Comparison of ENCODE assay signal across 8 cellular contexts in genomic region chr6:135880066-135880972, GRCh38. TPM values are rescaled to one million over a fixed set of nuclear protein-coding genes. Genes with fewer than 3 reads are reported as not detected.
DNase-seq lines count a peak whose midpoint lies in the region; ATAC-seq and TF ChIP-seq lines count a peak whose summit lies in the region.

No MANE protein-coding gene starts in this region.

- H3K36me3 Mint-ChIP-seq in memory B cell, result no peaks in the 10 kb centered on the region

- H3K36me3 ChIP-seq in tibial artery, result no peaks in the 10 kb centered on the region

- no peak overlapping the region for H3K4me3 ChIP-seq in astrocyte of the cerebellum (ENCODE audit: low read depth, low read length)
- H3K4me3 ChIP-seq in tibial artery, result peak overlapping the region; percentile 6 to 24

- DNase-seq in SK-MEL-5 (ENCODE audit: low read depth, low spot score), result peak; percentile 88
- DNase-seq in astrocyte of the cerebellum (ENCODE audit: low read depth), result peak; percentile 49
- DNase-seq in memory B cell (ENCODE audit: low spot score in 2 of 2), result peak in 1 of 2 donors; percentile 37
- DNase-seq in tibial artery, result no peak
- DNase-seq in SW 1271 (lab: John Stamatoyannopoulos, UW), result no peak
- no peak for DNase-seq in NCI-H1105 treated with DMSO at 0.1 percent for 48 hours (lab: John Stamatoyannopoulos, UW)

- ATAC-seq in GM18868 (IDR thresholded peaks at IDR 0.05; ENCODE audit: unreplicated experiment), result peak; percentile 93
- ATAC-seq in HG02973 (IDR thresholded peaks at IDR 0.05; ENCODE audit: unreplicated experiment), result peak; percentile 95
- peak; percentile 89 for ATAC-seq in memory B cell (ENCODE audit: low read depth)

- H3K9me3 ChIP-seq in tibial artery, result no peaks in the 10 kb centered on the region

- no peaks in the 10 kb centered on the region for H3K27me3 ChIP-seq in tibial artery

- peak overlapping the region; percentile 81 for H3K4me3 Mint-ChIP-seq in memory B cell

- peaks cover 0 to 5% (median 4%) of the 10 kb centered on the region in 4 donors for H3K4me1 ChIP-seq in tibial artery

- H3K9me3 Mint-ChIP-seq in memory B cell, result no peaks in the 10 kb centered on the region

- in situ Hi-C loops in SK-MEL-5 (cut with HindIII; ENCODE audit: low pct_unique_long_range_greater_than_20kb, low sequenced_read_pairs), result no loop called here
- in situ Hi-C loops in astrocyte of the cerebellum (cut with HindIII; ENCODE audit: low sequenced_read_pairs), result no loop called here

- intact Hi-C loops in tibial artery (cut with DNase I; ENCODE audit: low total_unique reads), result no loop called here

- peak overlapping the region; percentile 99 for H3K27ac Mint-ChIP-seq in memory B cell

- H3K4me1 Mint-ChIP-seq in memory B cell, result peaks cover 29% of the 10 kb centered on the region

- H3K27me3 Mint-ChIP-seq in memory B cell, result no peaks in the 10 kb centered on the region

- TF ChIP-seq CTCF in astrocyte of the cerebellum (IDR thresholded peaks at IDR 0.05; ENCODE audit: low read depth, low read length, missing control alignments) (no peak), tibial artery (IDR thresholded peaks at IDR 0.05) (no peak)

- H3K27ac ChIP-seq in tibial artery, result peak overlapping the region in 1 of 2 donors; percentile 16

RNA-seq across cellular contexts. Expression of gene PDE7B, which starts 28.8 kb away (rescaled TPM):
- total RNA-seq in SK-MEL-5 (2014; rRNA removed; shearing (Covaris generic)), result 7.0 and 7.1 TPM in 2 replicates
- polyA plus RNA-seq in SK-MEL-5 (2015; cell fraction: cytosol; rRNA removed), result 5.0 and 7.7 TPM in 2 replicates
- polyA plus RNA-seq in SK-MEL-5 (2015; cell fraction: nucleus; rRNA removed), result 5.4 and 6.3 TPM in 2 replicates

Comparison
In these comparisons a context has a peak if more than half of its experiments do, and no peak if none do; other contexts are left out.
1. DNase-seq: peak in SK-MEL-5 (single experiment) and astrocyte of the cerebellum (single experiment); none in tibial artery (0 of 2), SW 1271 (0 of 2) and NCI-H1105 treated with DMSO at 0.1 percent for 48 hours (single experiment).
2. Peak in every context shown above with its lines, with median percentiles within 50 percentile points of each other: ATAC-seq.